In the genomic region with DNA sequence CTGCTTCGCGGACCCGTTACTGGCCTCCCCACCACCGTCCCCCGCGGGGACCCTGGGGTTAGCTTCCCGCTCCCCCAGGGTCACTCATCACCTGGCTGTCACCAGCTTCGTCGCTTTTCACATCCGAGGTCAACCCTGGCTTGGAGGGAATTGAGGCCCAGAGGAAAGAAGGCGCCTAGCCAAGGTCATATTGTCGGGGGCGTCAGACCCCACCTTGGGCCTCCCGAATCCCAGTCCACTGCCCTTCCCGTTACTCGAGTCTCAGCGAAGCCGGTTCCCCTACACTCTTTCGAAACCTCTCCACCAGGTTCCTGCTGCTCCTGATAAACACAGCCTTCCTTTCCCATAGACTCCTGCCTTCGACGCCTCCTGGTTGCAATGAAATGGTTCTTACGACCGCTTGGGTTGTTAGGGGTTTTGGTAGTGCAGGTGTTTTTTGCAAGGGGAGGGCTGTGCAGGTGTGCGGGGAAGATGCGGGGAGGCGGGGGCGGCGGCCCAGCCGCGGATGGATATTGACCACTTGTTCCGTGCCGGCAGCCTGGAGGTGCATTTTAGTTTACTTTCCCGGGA, we compare ENCODE assay signal across 8 cellular contexts. TPM values are rescaled to one million over a fixed set of nuclear protein-coding genes. Genes with fewer than 3 reads are reported as not detected.
A peak's percentile ranks its signal among the peaks of the same experiment; 100 is the strongest.
DNase-seq lines count a peak whose midpoint lies in the region; ATAC-seq and TF ChIP-seq lines count a peak whose summit lies in the region.

No MANE protein-coding gene starts in this region.

- DNase-seq in IMR-90, result no peak
- no peak for DNase-seq in activated naive CD8-positive, alpha-beta T cell treated with anti-CD3 and anti-CD28 coated beads, Interleukin-2, amount 50 U/mL, for 24 hours
- no peak for DNase-seq in immature natural killer cell
- no peak for DNase-seq in stimulated activated naive B cell treated with anti-CD40 and anti-IgM and Interleukin-4, amounts not matched to agents 10 μg/mL and 1 μg/mL and 100 μg/mL, for 72 hours
- DNase-seq in cerebellar nuclear complex (lab: John Stamatoyannopoulos, UW), result no peak
- DNase-seq in T-helper 9 cell, result no peak
- DNase-seq in stimulated activated CD4-positive, alpha-beta T cell treated with anti-CD3 and anti-CD28 coated beads, Interleukin-2, amount 100 ng/mL, for 48 hours, result no peak

- POLR2A ChIA-PET in IMR-90 (lab: Charles Lee; ENCODE audit: unreplicated experiment), result no interaction called here

- ATAC-seq in IMR-90 (ENCODE audit: low read depth), result no peak
- ATAC-seq in activated naive CD8-positive, alpha-beta T cell treated with anti-CD3 and anti-CD28 coated beads, Interleukin-2, amount 50 U/mL, for 24 hours, result peak; percentile 1
- no peak for ATAC-seq in stimulated activated naive B cell treated with anti-CD40 and anti-IgM and Interleukin-4, amounts not matched to agents 10 μg/mL and 1 μg/mL and 100 μg/mL, for 72 hours (replicated peaks)

- H2BK5ac ChIP-seq in IMR-90 (ENCODE audit: low read depth, low read length, poor library complexity, severe bottlenecking), result no peak overlapping the region

- H3K14ac ChIP-seq in IMR-90 (replicated peaks; ENCODE audit: low read depth, low read length), result peak overlapping the region; percentile 95

- H4K20me1 ChIP-seq in IMR-90 (ENCODE audit: insufficient read depth, low read length), result peaks cover 3% of the 10 kb centered on the region

- peaks cover 23 to 48% of the 10 kb centered on the region in 2 experiments for H3K79me1 ChIP-seq in IMR-90 (ENCODE audit: low read depth in 1 of 2, low read length in 2 of 2)

- H3K4me1 Mint-ChIP-seq in activated naive CD8-positive, alpha-beta T cell treated with anti-CD3 and anti-CD28 coated beads, Interleukin-2, amount 50 U/mL, for 24 hours, result peaks cover 25% of the 10 kb centered on the region
- H3K4me1 Mint-ChIP-seq in immature natural killer cell, result peaks cover 36 to 40% of the 10 kb centered on the region in 2 donors
- peaks cover 17 to 53% of the 10 kb centered on the region in 2 donors for H3K4me1 Mint-ChIP-seq in stimulated activated naive B cell treated with anti-CD40 and anti-IgM and Interleukin-4, amounts not matched to agents 10 μg/mL and 1 μg/mL and 100 μg/mL, for 72 hours

- H3K9ac ChIP-seq in IMR-90 (ENCODE audit: low read depth, low read length), result peak overlapping the region; percentile 91

- TF ChIP-seq CTCF in GM12875 (IDR thresholded peaks at IDR 0.05; ENCODE audit: borderline replicate concordance, insufficient read depth, low read depth, low read length) (no peak), IMR-90 (conservative IDR thresholded peaks at IDR 0.05; ENCODE audit: low read depth, low read length) (no peak)

- dilution Hi-C loops in IMR-90 (cut with HindIII; ENCODE audit: low sequenced_read_pairs, unreplicated experiment), result no loop called here

- H3K27ac ChIP-seq in IMR-90 (ENCODE audit: insufficient read depth, low read length), result peak overlapping the region; percentile 81

- H3K36me3 Mint-ChIP-seq in activated naive CD8-positive, alpha-beta T cell treated with anti-CD3 and anti-CD28 coated beads, Interleukin-2, amount 50 U/mL, for 24 hours (ENCODE audit: low read depth), result peaks cover 2% of the 10 kb centered on the region
- H3K36me3 Mint-ChIP-seq in immature natural killer cell, result no peaks in the 10 kb centered on the region
- H3K36me3 Mint-ChIP-seq in stimulated activated naive B cell treated with anti-CD40 and anti-IgM and Interleukin-4, amounts not matched to agents 10 μg/mL and 1 μg/mL and 100 μg/mL, for 72 hours, result peaks cover 0 to 11% of the 10 kb centered on the region in 2 donors

- H2BK15ac ChIP-seq in IMR-90 (ENCODE audit: low read depth, low read length), result no peak overlapping the region

- H3K4me3 ChIP-seq in GM12875 (ENCODE audit: low read depth, low read length) (peak overlapping the region; percentile 97), IMR-90 (ENCODE audit: insufficient read depth, low read depth, low read length) (peak overlapping the region; percentile 90)

- H3K27ac Mint-ChIP-seq in activated naive CD8-positive, alpha-beta T cell treated with anti-CD3 and anti-CD28 coated beads, Interleukin-2, amount 50 U/mL, for 24 hours, result peak overlapping the region; percentile 80
- H3K27ac Mint-ChIP-seq in immature natural killer cell, result peak overlapping the region; percentile 47 to 94 (median 86)
- peak overlapping the region; percentile 87 for H3K27ac Mint-ChIP-seq in stimulated activated naive B cell treated with anti-CD40 and anti-IgM and Interleukin-4, amounts not matched to agents 10 μg/mL and 1 μg/mL and 100 μg/mL, for 72 hours

- H3K4me1 ChIP-seq in IMR-90 (ENCODE audit: control insufficient read depth, insufficient read depth, low read length), result no peaks in the 10 kb centered on the region

- in situ Hi-C loops in IMR-90 (cut with MboI; ENCODE audit: low sequenced_read_pairs), result loop anchor here (25.0 kb wide), 1 partner anchor 452 kb away; a partner anchor contains a TSS

- BruUV-seq in IMR-90 (replicated peaks; lab: Mats Ljungman, UMichigan), result no TSS peak

- H3K23ac ChIP-seq in IMR-90 (ENCODE audit: low read depth, low read length), result peak overlapping the region; percentile 81

- H3K4me3 Mint-ChIP-seq in activated naive CD8-positive, alpha-beta T cell treated with anti-CD3 and anti-CD28 coated beads, Interleukin-2, amount 50 U/mL, for 24 hours, result peak overlapping the region; percentile 83
- H3K4me3 Mint-ChIP-seq in immature natural killer cell, result peak overlapping the region; percentile 85 to 93 (median 90)
- peak overlapping the region; percentile 83 to 90 for H3K4me3 Mint-ChIP-seq in stimulated activated naive B cell treated with anti-CD40 and anti-IgM and Interleukin-4, amounts not matched to agents 10 μg/mL and 1 μg/mL and 100 μg/mL, for 72 hours

- intact Hi-C loops in IMR-90 (cut with micrococcal nuclease), result loop anchor here (2.0 kb wide), 1 partner anchor 23 kb away; a partner anchor contains a TSS

- peak overlapping the region; percentile 99 for H3K4me2 ChIP-seq in IMR-90 (ENCODE audit: low read depth, low read length)

- CTCF ChIA-PET in IMR-90 (lab: Yijun Ruan, JAX), result no interaction called here

- peak overlapping the region; percentile 13; the same call in 1 of the 2 replicates for H2BK120ac ChIP-seq in IMR-90 (ENCODE audit: low read depth, low read length)

- no peaks in the 10 kb centered on the region for H3K27me3 Mint-ChIP-seq in activated naive CD8-positive, alpha-beta T cell treated with anti-CD3 and anti-CD28 coated beads, Interleukin-2, amount 50 U/mL, for 24 hours
- H3K27me3 Mint-ChIP-seq in immature natural killer cell (ENCODE audit: low read depth in 3 of 3), result peaks cover 5 to 10% (median 9%) of the 10 kb centered on the region in 3 donors
- H3K27me3 Mint-ChIP-seq in stimulated activated naive B cell treated with anti-CD40 and anti-IgM and Interleukin-4, amounts not matched to agents 10 μg/mL and 1 μg/mL and 100 μg/mL, for 72 hours, result no peaks in the 10 kb centered on the region

- H3K36me3 ChIP-seq in IMR-90 (ENCODE audit: control insufficient read depth, insufficient read depth, low read length), result no peaks in the 10 kb centered on the region

- whole genome bisulfite sequencing in IMR-90 (ENCODE audit: extremely low coverage in 2 of 2, insufficient read length in 1 of 2), 2 experiments, result no CpG with 5 or more reads among the region's 33 CpGs

- no peaks in the 10 kb centered on the region; the same call in 1 of the 2 replicates for H3K9me1 ChIP-seq in IMR-90 (ENCODE audit: insufficient read depth, low read length)

- H2AK9ac ChIP-seq in IMR-90 (replicated peaks; ENCODE audit: low read depth, low read length, poor library complexity), result peak overlapping the region; percentile 96

- H3K56ac ChIP-seq in IMR-90 (ENCODE audit: extremely low read depth, insufficient read depth, low read length), result peak overlapping the region; percentile 53

- no peaks in the 10 kb centered on the region for H3K9me3 Mint-ChIP-seq in activated naive CD8-positive, alpha-beta T cell treated with anti-CD3 and anti-CD28 coated beads, Interleukin-2, amount 50 U/mL, for 24 hours
- H3K9me3 Mint-ChIP-seq in immature natural killer cell, result no peaks in the 10 kb centered on the region
- no peaks in the 10 kb centered on the region for H3K9me3 Mint-ChIP-seq in stimulated activated naive B cell treated with anti-CD40 and anti-IgM and Interleukin-4, amounts not matched to agents 10 μg/mL and 1 μg/mL and 100 μg/mL, for 72 hours

- H3K4ac ChIP-seq in IMR-90 (ENCODE audit: low read depth, low read length), result peak overlapping the region; percentile 83

- H4K5ac ChIP-seq in IMR-90 (ENCODE audit: low read depth, low read length), result no peak overlapping the region; the same call in 1 of the 2 replicates

- H3K9me3 ChIP-seq in IMR-90 (ENCODE audit: control insufficient read depth, insufficient read depth, low read length), result no peaks in the 10 kb centered on the region

- TF ChIP-seq RAD21 in IMR-90 (IDR thresholded peaks at IDR 0.05; ENCODE audit: low read length), result no peak; the same call in 1 of the 2 replicates

- no peak overlapping the region for H2BK20ac ChIP-seq in IMR-90 (ENCODE audit: low read depth, low read length)

- no peak for TF ChIP-seq POLR2A in IMR-90 (IDR thresholded peaks at IDR 0.05; ENCODE audit: low read depth, low read length)

- peak overlapping the region; percentile 79; the same call in 1 of the 2 replicates for H2AK5ac ChIP-seq in IMR-90 (ENCODE audit: low read depth, low read length)

- H4K8ac ChIP-seq in IMR-90 (ENCODE audit: low read depth in 2 of 2, low read length in 2 of 2), result peak overlapping the region; percentile 80 to 90; a peak in 2 of 4 replicates

- peak overlapping the region; percentile 12; the same call in 1 of the 2 replicates for H4K91ac ChIP-seq in IMR-90 (ENCODE audit: insufficient read depth, low read depth, low read length)

- no peak overlapping the region for H3K18ac ChIP-seq in IMR-90 (ENCODE audit: low read depth, low read length)

- no peaks in the 10 kb centered on the region for H3K27me3 ChIP-seq in IMR-90 (ENCODE audit: control insufficient read depth, insufficient read depth, low read length)

- H2AFZ ChIP-seq in IMR-90 (replicated peaks; ENCODE audit: low read length, poor library complexity), result peak overlapping the region; percentile 98

RNA-seq across cellular contexts. Expression of a gene that starts 0.6 kb away (rescaled TPM):
- 8.9 and 15.2 TPM in 2 replicates for total RNA-seq in IMR-90 (2012; rRNA removed)
- 23.1 and 24.7 TPM in 2 replicates for polyA plus RNA-seq in IMR-90 (2012; rRNA removed)
- 10.1 and 11.0 TPM in 2 replicates for polyA plus RNA-seq in IMR-90 (2012; cell fraction: cytosol; rRNA removed)
- polyA plus RNA-seq in IMR-90 (2012; cell fraction: nucleus; rRNA removed; ENCODE audit: low replicate concordance), result 61.6 and 108 TPM in 2 replicates
- polyA plus RNA-seq in immature natural killer cell, result 10 to 100 TPM; 17.9 to 32.3 (median 18.0) TPM

RNA-seq across cellular contexts. Expression of a gene that starts 22.5 kb away (rescaled TPM):
- total RNA-seq in IMR-90 (2012; rRNA removed), result 0.56 and 0.90 TPM in 2 replicates
- 2.0 and 2.4 TPM in 2 replicates for polyA plus RNA-seq in IMR-90 (2012; rRNA removed)
- 1.9 and 2.9 TPM in 2 replicates for polyA plus RNA-seq in IMR-90 (2012; cell fraction: cytosol; rRNA removed)
- 5.0 and 5.7 TPM in 2 replicates for polyA plus RNA-seq in IMR-90 (2012; cell fraction: nucleus; rRNA removed; ENCODE audit: low replicate concordance)
- not detected for polyA plus RNA-seq in immature natural killer cell

RNA-seq across cellular contexts. Expression of a gene that starts 35.0 kb away (rescaled TPM):
- 250 and 315 TPM in 2 replicates for total RNA-seq in IMR-90 (2012; rRNA removed)
- 598 and 701 TPM in 2 replicates for polyA plus RNA-seq in IMR-90 (2012; rRNA removed)
- 770 and 1,094 TPM in 2 replicates for polyA plus RNA-seq in IMR-90 (2012; cell fraction: cytosol; rRNA removed)
- 142 and 372 TPM in 2 replicates for polyA plus RNA-seq in IMR-90 (2012; cell fraction: nucleus; rRNA removed; ENCODE audit: low replicate concordance)
- polyA plus RNA-seq in immature natural killer cell, result 100 to 1,000 TPM; 506 to 686 (median 534) TPM

RNA-seq across cellular contexts. Expression of a gene that starts 46.8 kb away (rescaled TPM):
- total RNA-seq in IMR-90 (2012; rRNA removed), result 53.6 and 69.0 TPM in 2 replicates
- polyA plus RNA-seq in IMR-90 (2012; rRNA removed) (168 and 184 TPM in 2 replicates), immature natural killer cell (100 to 1,000 TPM; 143 to 204 (median 164) TPM)
- polyA plus RNA-seq in IMR-90 (2012; cell fraction: cytosol; rRNA removed), result 107 and 174 TPM in 2 replicates
- 310 and 475 TPM in 2 replicates for polyA plus RNA-seq in IMR-90 (2012; cell fraction: nucleus; rRNA removed; ENCODE audit: low replicate concordance)
